Comparison of ENCODE assay signal across 8 cellular contexts in genomic region chr20:3248167-3248992, GRCh38. TPM values are rescaled to one million over a fixed set of nuclear protein-coding genes. Genes with fewer than 3 reads are reported as not detected.
A peak's percentile ranks its signal among the peaks of the same experiment; 100 is the strongest.
DNase-seq lines count a peak whose midpoint lies in the region; ATAC-seq and TF ChIP-seq lines count a peak whose summit lies in the region.

No MANE protein-coding gene starts in this region.

- no peaks in the 10 kb centered on the region for H3K9me3 ChIP-seq in Caco-2
- H3K9me3 ChIP-seq in ectodermal cell (ENCODE audit: control insufficient read depth, low read length), result no peaks in the 10 kb centered on the region
- no peaks in the 10 kb centered on the region for H3K9me3 ChIP-seq in transverse colon

- H3K4me3 Mint-ChIP-seq in Caco-2 (ENCODE audit: unreplicated experiment) (peak overlapping the region; percentile 48), natural killer cell (no peak overlapping the region)

- no peak for DNase-seq in Caco-2
- peak; percentile 33 for DNase-seq in NCI-H1092 treated with DMSO at 0.1 percent for 48 hours (lab: John Stamatoyannopoulos, UW)
- no peak for DNase-seq in natural killer cell
- DNase-seq in DMS114 treated with DMSO at 0.1 percent for 48 hours (lab: John Stamatoyannopoulos, UW; ENCODE audit: unreplicated experiment), result no peak
- DNase-seq in transverse colon, result no peak

- TF ChIP-seq CTCF in Caco-2 (IDR thresholded peaks at IDR 0.05; ENCODE audit: insufficient read depth in 1 of 2, low read depth in 1 of 2, low read length in 1 of 2, severe bottlenecking in 1 of 2, unreplicated experiment in 1 of 2), result no peak
- no peak for TF ChIP-seq CTCF in natural killer cell (IDR thresholded peaks at IDR 0.05)
- TF ChIP-seq CTCF in transverse colon (IDR thresholded peaks at IDR 0.05), result no peak

- H3K27ac Mint-ChIP-seq in Caco-2 (ENCODE audit: unreplicated experiment) (no peak overlapping the region), natural killer cell (no peak overlapping the region)

- H3K36me3 ChIP-seq in Caco-2 (ENCODE audit: control insufficient read depth, insufficient read depth, low read length) (no peaks in the 10 kb centered on the region), ectodermal cell (ENCODE audit: control insufficient read depth, insufficient read depth, low read length) (no peaks in the 10 kb centered on the region), transverse colon (no peaks in the 10 kb centered on the region)

- intact Hi-C loops in Caco-2 (cut with micrococcal nuclease; ENCODE audit: unreplicated experiment), result no loop called here
- intact Hi-C loops in natural killer cell (cut with micrococcal nuclease), result no loop called here
- intact Hi-C loops in transverse colon (cut with DNase I; ENCODE audit: low total_unique reads), result no loop called here

- no TSS peak for BruUV-seq in Caco-2 (replicated peaks; lab: Mats Ljungman, UMichigan)

- in situ Hi-C loops in transverse colon (cut with MboI; ENCODE audit: low pct_ligation_motif_present in 1 of 4, low pct_unique_long_range_greater_than_20kb in 1 of 4, low sequenced_read_pairs in 3 of 4), result no loop called here

- CTCF ChIA-PET in Caco-2 (lab: Charles Lee), result interaction anchor here (1.8 kb wide), 1 partner anchor 15 kb away, joined by 3 read pairs; no protein-coding TSS in a partner anchor

- no peaks in the 10 kb centered on the region for H3K27me3 ChIP-seq in Caco-2 (replicated peaks; ENCODE audit: control insufficient read depth, insufficient read depth, low read length)
- H3K27me3 ChIP-seq in ectodermal cell (ENCODE audit: control insufficient read depth, insufficient read depth, low read length, poor library complexity, severe bottlenecking), result peaks cover 40% of the 10 kb centered on the region
- H3K27me3 ChIP-seq in transverse colon, result peaks cover 58% of the 10 kb centered on the region

- no peak overlapping the region for H3K27ac ChIP-seq in ectodermal cell (ENCODE audit: insufficient read depth, low read depth, low read length, poor library complexity, severe bottlenecking)
- H3K27ac ChIP-seq in transverse colon, result no peak overlapping the region

- H3K4me3 ChIP-seq in Caco-2 (ENCODE audit: low read depth, low read length) (peak overlapping the region; percentile 28), ectodermal cell (ENCODE audit: insufficient read depth, low read depth, low read length) (peak overlapping the region; percentile 23), transverse colon (peak overlapping the region in 1 of 4 donors; percentile 6)

- H3K9me3 Mint-ChIP-seq in Caco-2 (ENCODE audit: unreplicated experiment), result no peaks in the 10 kb centered on the region
- no peaks in the 10 kb centered on the region for H3K9me3 Mint-ChIP-seq in natural killer cell

- TF ChIP-seq EP300 in transverse colon (IDR thresholded peaks at IDR 0.05; ENCODE audit: low read depth), result no peak

- H3K36me3 Mint-ChIP-seq in Caco-2 (ENCODE audit: insufficient read depth, unreplicated experiment), result no peaks in the 10 kb centered on the region
- H3K36me3 Mint-ChIP-seq in natural killer cell, result no peaks in the 10 kb centered on the region

- no peaks in the 10 kb centered on the region for H3K27me3 Mint-ChIP-seq in Caco-2 (ENCODE audit: insufficient read depth, unreplicated experiment)
- H3K27me3 Mint-ChIP-seq in natural killer cell (ENCODE audit: low read depth in 2 of 2), result peaks cover 36 to 39% of the 10 kb centered on the region in 2 donors

- peak in 2 of 3 donors; percentile 49 to 64 for ATAC-seq in natural killer cell
- no peak for ATAC-seq in HG02852 (IDR thresholded peaks at IDR 0.05; ENCODE audit: unreplicated experiment)
- ATAC-seq in HG03439 (IDR thresholded peaks at IDR 0.05; ENCODE audit: unreplicated experiment), result no peak

- POLR2A ChIA-PET in Caco-2 (lab: Charles Lee), result no interaction called here

- H3K4me1 Mint-ChIP-seq in Caco-2 (ENCODE audit: low read depth, unreplicated experiment) (peaks cover 18% of the 10 kb centered on the region), natural killer cell (peaks cover 0 to 5% of the 10 kb centered on the region in 2 donors)

- 12% methylated on average over 53 of the region's 53 CpGs for WGBS in ectodermal cell, 2 experiments
- 12% methylated on average over 52 of the region's 53 CpGs; no CpG with 5 or more reads in 1 of the 2 donors for WGBS in transverse colon (ENCODE audit: low coverage in 1 of 2), 2 donors

- no peak for TF ChIP-seq POLR2A in transverse colon (IDR thresholded peaks at IDR 0.05)

- H3K4me1 ChIP-seq in Caco-2, result no peaks in the 10 kb centered on the region
- H3K4me1 ChIP-seq in ectodermal cell (ENCODE audit: control insufficient read depth, insufficient read depth, low read length), result peaks cover 7% of the 10 kb centered on the region
- peaks cover 3 to 11% (median 8%) of the 10 kb centered on the region in 4 donors for H3K4me1 ChIP-seq in transverse colon

RNA-seq across cellular contexts. Expression of gene SLC4A11, which starts 9.4 kb away (rescaled TPM):
- total RNA-seq in Caco-2 (2022) (8.6 and 9.5 TPM in 2 replicates), natural killer cell (under 1 TPM; 0.31 to 0.68 (median 0.32) TPM), transverse colon (1 to 10 TPM in 1 of 4 donors, under 1 TPM in 3; 0.20 to 1.4 (median 0.69) TPM)
- 5.1 TPM for polyA plus RNA-seq in ectodermal cell (2013, experiment 1 of 4)
- 4.8 TPM for polyA plus RNA-seq in ectodermal cell (2013, experiment 2 of 4)
- polyA plus RNA-seq in ectodermal cell (2013, experiment 3 of 4), result 3.2 TPM
- 4.6 TPM for polyA plus RNA-seq in ectodermal cell (2013, experiment 4 of 4)

RNA-seq across cellular contexts. Expression of gene ITPA, which starts 39.1 kb away (rescaled TPM):
- total RNA-seq in Caco-2 (2022) (68.4 and 73.8 TPM in 2 replicates), natural killer cell (10 to 100 TPM; 49.6 to 53.2 (median 50.2) TPM), transverse colon (10 to 100 TPM; 15.0 to 95.7 (median 39.6) TPM)
- polyA plus RNA-seq in ectodermal cell (2013, experiment 1 of 4), result 48.1 TPM
- 52.1 TPM for polyA plus RNA-seq in ectodermal cell (2013, experiment 2 of 4)
- polyA plus RNA-seq in ectodermal cell (2013, experiment 3 of 4), result 33.4 TPM
- polyA plus RNA-seq in ectodermal cell (2013, experiment 4 of 4), result 38.4 TPM

RNA-seq across cellular contexts. Expression of gene DDRGK1, which starts 43.9 kb away (rescaled TPM):
- total RNA-seq in Caco-2 (2022) (76.3 and 84.8 TPM in 2 replicates), natural killer cell (10 to 100 TPM; 47.8 to 52.6 (median 52.4) TPM), transverse colon (10 to 100 TPM; 47.0 to 85.6 (median 80.4) TPM)
- polyA plus RNA-seq in ectodermal cell (2013, experiment 1 of 4), result 40.0 TPM
- 38.1 TPM for polyA plus RNA-seq in ectodermal cell (2013, experiment 2 of 4)
- 33.0 TPM for polyA plus RNA-seq in ectodermal cell (2013, experiment 3 of 4)
- 40.0 TPM for polyA plus RNA-seq in ectodermal cell (2013, experiment 4 of 4)

Comparison
In these comparisons a context has a peak if more than half of its experiments do, and no peak if none do; other contexts are left out.
1. ATAC-seq: peak in natural killer cell (2 of 3); none in HG02852 (single experiment) and HG03439 (single experiment).